1 cellular context compared by ENCODE assay signal in the genomic region with DNA sequence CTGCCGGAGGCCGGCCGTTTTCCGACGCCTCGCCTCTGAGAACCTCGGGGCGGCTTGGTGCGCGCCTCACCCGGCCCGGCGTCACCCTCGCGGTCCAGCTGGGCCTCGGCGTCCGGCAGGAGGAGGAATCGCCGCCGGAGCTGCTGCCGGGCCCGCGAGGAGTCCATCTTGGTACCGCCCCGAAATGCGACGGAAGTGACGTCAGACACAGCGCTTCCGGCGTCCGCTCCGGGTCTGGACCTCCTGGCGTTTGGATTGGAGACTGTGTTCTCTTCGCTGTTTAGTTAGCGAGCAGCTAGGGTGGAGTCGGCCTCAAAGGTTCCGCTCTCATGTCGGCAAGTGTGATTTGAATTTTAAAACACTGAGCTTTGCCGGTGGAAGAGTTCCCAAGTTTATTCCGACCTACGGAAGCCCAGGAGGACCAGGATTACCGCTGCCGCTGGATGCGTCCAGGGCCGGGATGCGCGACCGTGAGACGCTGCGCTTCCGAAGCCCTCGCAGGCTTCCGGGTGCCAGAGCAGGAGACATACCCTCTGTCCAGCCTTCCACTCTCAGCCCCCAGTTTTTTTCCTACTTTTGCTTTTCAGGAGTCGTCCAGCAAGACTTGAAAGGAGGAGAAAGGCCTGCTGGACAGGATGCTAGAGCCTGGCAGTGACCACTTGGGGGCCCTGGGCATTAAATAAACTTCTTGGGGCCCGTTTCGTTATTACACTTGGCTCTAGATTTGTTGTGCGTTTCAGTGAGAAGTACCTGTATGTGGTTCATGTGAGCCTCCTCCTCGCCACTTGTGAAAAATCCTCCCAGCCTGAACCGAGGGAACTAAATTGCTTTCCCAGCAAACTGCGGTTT.
TF ChIP-seq lines count a peak whose summit lies in the region.

A gene with protein sequence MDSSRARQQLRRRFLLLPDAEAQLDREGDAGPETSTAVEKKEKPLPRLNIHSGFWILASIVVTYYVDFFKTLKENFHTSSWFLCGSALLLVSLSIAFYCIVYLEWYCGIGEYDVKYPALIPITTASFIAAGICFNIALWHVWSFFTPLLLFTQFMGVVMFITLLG (minus strand): TSS at position 188 of the 849 bp plus-strand sequence. CDS start 21 bp downstream, at position 167.

TF ChIP-seq in SK-N-SH, 30 proteins besides CTCF, POLR2A, EP300 and RAD21 (continued from another document):
- TF ChIP-seq RCOR1 (IDR thresholded peaks at IDR 0.05; ENCODE audit: low read length) (0 out of 2 replicates have a peak, but pooled peaks have one; percentile 10), EZH2phosphoT487 (IDR thresholded peaks at IDR 0.05; ENCODE audit: borderline replicate concordance, low read depth) (no peak), FOXM1 (IDR thresholded peaks at IDR 0.05; ENCODE audit: low read depth) (no peak), ELF1 (IDR thresholded peaks at IDR 0.05) (peak; percentile 72), POLR2AphosphoS5 (IDR thresholded peaks at IDR 0.05; ENCODE audit: low read depth, low read length) (peak; percentile 97), YY1 (IDR thresholded peaks at IDR 0.05; ENCODE audit: low read depth) (peak; percentile 94), GABPA (IDR thresholded peaks at IDR 0.05; ENCODE audit: low read depth) (peak; percentile 94), MXI1 (IDR thresholded peaks at IDR 0.05; ENCODE audit: low read depth, low read length) (peak; percentile 68)
- TF ChIP-seq, protein P1, sequence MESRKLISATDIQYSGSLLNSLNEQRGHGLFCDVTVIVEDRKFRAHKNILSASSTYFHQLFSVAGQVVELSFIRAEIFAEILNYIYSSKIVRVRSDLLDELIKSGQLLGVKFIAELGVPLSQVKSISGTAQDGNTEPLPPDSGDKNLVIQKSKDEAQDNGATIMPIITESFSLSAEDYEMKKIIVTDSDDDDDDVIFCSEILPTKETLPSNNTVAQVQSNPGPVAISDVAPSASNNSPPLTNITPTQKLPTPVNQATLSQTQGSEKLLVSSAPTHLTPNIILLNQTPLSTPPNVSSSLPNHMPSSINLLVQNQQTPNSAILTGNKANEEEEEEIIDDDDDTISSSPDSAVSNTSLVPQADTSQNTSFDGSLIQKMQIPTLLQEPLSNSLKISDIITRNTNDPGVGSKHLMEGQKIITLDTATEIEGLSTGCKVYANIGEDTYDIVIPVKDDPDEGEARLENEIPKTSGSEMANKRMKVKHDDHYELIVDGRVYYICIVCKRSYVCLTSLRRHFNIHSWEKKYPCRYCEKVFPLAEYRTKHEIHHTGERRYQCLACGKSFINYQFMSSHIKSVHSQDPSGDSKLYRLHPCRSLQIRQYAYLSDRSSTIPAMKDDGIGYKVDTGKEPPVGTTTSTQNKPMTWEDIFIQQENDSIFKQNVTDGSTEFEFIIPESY (IDR thresholded peaks at IDR 0.05; ENCODE audit: borderline replicate concordance, low read depth) = 0 out of 2 replicates have a peak, but pooled peaks have one; percentile 16
